In genomic region chr3:94862703-94863102, GRCh38 we compare ENCODE assay signal across 8 cellular contexts.
A peak's percentile ranks its signal among the peaks of the same experiment; 100 is the strongest.
DNase-seq lines count a peak whose midpoint lies in the region; ATAC-seq lines count a peak whose summit lies in the region.

No MANE protein-coding gene starts in this region.

- peak; percentile 87 for ATAC-seq in GM18502 (IDR thresholded peaks at IDR 0.05; ENCODE audit: poor library complexity, unreplicated experiment)
- ATAC-seq in HG03342 (IDR thresholded peaks at IDR 0.05; ENCODE audit: unreplicated experiment), result peak; percentile 79
- no peak for ATAC-seq in GM21786 (IDR thresholded peaks at IDR 0.05; ENCODE audit: unreplicated experiment)
- ATAC-seq in GM21515 (IDR thresholded peaks at IDR 0.05; ENCODE audit: unreplicated experiment), result no peak
- ATAC-seq in HG02938 (IDR thresholded peaks at IDR 0.05; ENCODE audit: unreplicated experiment), result no peak

- DNase-seq in RPMI8226 (peak; percentile 13), islet precursor cell (peak; percentile 62), NCI-H1436 (lab: John Stamatoyannopoulos, UW) (no peak)

Comparison
In these comparisons a context has a peak if more than half of its experiments do, and no peak if none do; other contexts are left out.
1. ATAC-seq: peak in GM18502 (single experiment) and HG03342 (single experiment); none in GM21786 (single experiment), GM21515 (single experiment) and HG02938 (single experiment).